In genomic region chr13:45781553-45782326, GRCh38 we compare ENCODE assay signal across 9 cellular contexts.
DNase-seq lines count a peak whose midpoint lies in the region; ATAC-seq and TF ChIP-seq lines count a peak whose summit lies in the region.
"Had no signal": no experiment of that assay in that cellular context is flagged by ENCODE, and none has a peak within 500 bp of the region (broad histone marks: within the 10 kb centered on the region; RNA-seq: fewer than 3 reads in every experiment).

No MANE protein-coding gene starts in this region.

- H3K9me3 Mint-ChIP-seq in activated naive CD8-positive, alpha-beta T cell (ENCODE audit: low read depth) = no peaks in the 10 kb centered on the region
- no peaks in the 10 kb centered on the region for H3K9me3 Mint-ChIP-seq in activated naive CD8-positive, alpha-beta T cell treated with anti-CD3 and anti-CD28 coated beads, Interleukin-2, amount 50 U/mL, for 24 hours
- H3K9me3 Mint-ChIP-seq in type B pancreatic cell = peaks cover 3% of the 10 kb centered on the region
- no peaks in the 10 kb centered on the region for H3K9me3 Mint-ChIP-seq in stimulated activated naive CD8-positive, alpha-beta T cell treated with anti-CD3 and anti-CD28 coated beads, Interleukin-15, amount 100 ng/mL, for 72 hours
- H3K9me3 Mint-ChIP-seq: T-helper 2 cell treated with Interferon-gamma antibody and Interleukin-4, amounts not matched to agents 5 μg/mL and 100 μg/mL, for 36 hours had no signal

- peaks cover 15% of the 10 kb centered on the region for H3K4me1 Mint-ChIP-seq in activated naive CD8-positive, alpha-beta T cell (ENCODE audit: low read depth)
- H3K4me1 Mint-ChIP-seq in activated naive CD8-positive, alpha-beta T cell treated with anti-CD3 and anti-CD28 coated beads, Interleukin-2, amount 50 U/mL, for 24 hours = peaks cover 2% of the 10 kb centered on the region
- peaks cover 25% of the 10 kb centered on the region for H3K4me1 Mint-ChIP-seq in type B pancreatic cell (ENCODE audit: unreplicated experiment)
- peaks cover 7% of the 10 kb centered on the region for H3K4me1 Mint-ChIP-seq in stimulated activated naive CD8-positive, alpha-beta T cell treated with anti-CD3 and anti-CD28 coated beads, Interleukin-15, amount 100 ng/mL, for 72 hours

- no peak overlapping the region for H3K4me3 ChIP-seq in fibroblast of pulmonary artery (replicated peaks; ENCODE audit: low read depth, low read length)

- H3K4me3 Mint-ChIP-seq in activated naive CD8-positive, alpha-beta T cell = peak overlapping the region; percentile 36
- H3K4me3 Mint-ChIP-seq in activated naive CD8-positive, alpha-beta T cell treated with anti-CD3 and anti-CD28 coated beads, Interleukin-2, amount 50 U/mL, for 24 hours = no peak overlapping the region
- H3K4me3 Mint-ChIP-seq in type B pancreatic cell = peak overlapping the region; percentile 31
- no peak overlapping the region for H3K4me3 Mint-ChIP-seq in stimulated activated naive CD8-positive, alpha-beta T cell treated with anti-CD3 and anti-CD28 coated beads, Interleukin-15, amount 100 ng/mL, for 72 hours
- H3K4me3 Mint-ChIP-seq: T-helper 2 cell treated with Interferon-gamma antibody and Interleukin-4, amounts not matched to agents 5 μg/mL and 100 μg/mL, for 36 hours had no signal

- H3K36me3 Mint-ChIP-seq in activated naive CD8-positive, alpha-beta T cell = peaks cover 4% of the 10 kb centered on the region
- H3K36me3 Mint-ChIP-seq in activated naive CD8-positive, alpha-beta T cell treated with anti-CD3 and anti-CD28 coated beads, Interleukin-2, amount 50 U/mL, for 24 hours (ENCODE audit: low read depth) = no peaks in the 10 kb centered on the region
- H3K36me3 Mint-ChIP-seq in type B pancreatic cell = no peaks in the 10 kb centered on the region

- TF ChIP-seq CTCF in fibroblast of pulmonary artery (IDR thresholded peaks at IDR 0.05; ENCODE audit: low read length, missing control alignments) (no peak), type B pancreatic cell (conservative IDR thresholded peaks at IDR 0.05) (no peak)

- no peak for ATAC-seq in activated naive CD8-positive, alpha-beta T cell treated with anti-CD3 and anti-CD28 coated beads, Interleukin-2, amount 50 U/mL, for 24 hours
- no peak for ATAC-seq in stimulated activated naive CD8-positive, alpha-beta T cell treated with anti-CD3 and anti-CD28 coated beads, Interleukin-15, amount 100 ng/mL, for 72 hours
- ATAC-seq in GM21367 (IDR thresholded peaks at IDR 0.05; ENCODE audit: unreplicated experiment) = no peak

- no peak overlapping the region for H3K27ac Mint-ChIP-seq in activated naive CD8-positive, alpha-beta T cell
- H3K27ac Mint-ChIP-seq in activated naive CD8-positive, alpha-beta T cell treated with anti-CD3 and anti-CD28 coated beads, Interleukin-2, amount 50 U/mL, for 24 hours = no peak overlapping the region
- peak overlapping the region; percentile 21 for H3K27ac Mint-ChIP-seq in type B pancreatic cell
- peak overlapping the region in 1 of 2 donors; percentile 61 for H3K27ac Mint-ChIP-seq in stimulated activated naive CD8-positive, alpha-beta T cell treated with anti-CD3 and anti-CD28 coated beads, Interleukin-15, amount 100 ng/mL, for 72 hours
- H3K27ac Mint-ChIP-seq: T-helper 2 cell treated with Interferon-gamma antibody and Interleukin-4, amounts not matched to agents 5 μg/mL and 100 μg/mL, for 36 hours had no signal

- no peak for DNase-seq in activated naive CD8-positive, alpha-beta T cell treated with anti-CD3 and anti-CD28 coated beads, Interleukin-2, amount 50 U/mL, for 24 hours
- peak; percentile 95 for DNase-seq in NCI-H69 (lab: John Stamatoyannopoulos, UW)
- peak; percentile 3 for DNase-seq in fibroblast of pulmonary artery (ENCODE audit: low read depth)
- DNase-seq in type B pancreatic cell (ENCODE audit: extremely low spot score, unreplicated experiment) = no peak
- DNase-seq in activated CD4-positive, alpha-beta T cell treated with anti-CD3 and anti-CD28 coated beads for 48 hours = no peak
- DNase-seq in stimulated activated naive CD8-positive, alpha-beta T cell treated with anti-CD3 and anti-CD28 coated beads, Interleukin-15, amount 100 ng/mL, for 72 hours = no peak

- no peaks in the 10 kb centered on the region for H3K27me3 Mint-ChIP-seq in activated naive CD8-positive, alpha-beta T cell
- H3K27me3 Mint-ChIP-seq in activated naive CD8-positive, alpha-beta T cell treated with anti-CD3 and anti-CD28 coated beads, Interleukin-2, amount 50 U/mL, for 24 hours = no peaks in the 10 kb centered on the region
- peaks cover 8% of the 10 kb centered on the region for H3K27me3 Mint-ChIP-seq in type B pancreatic cell
- no peaks in the 10 kb centered on the region for H3K27me3 Mint-ChIP-seq in stimulated activated naive CD8-positive, alpha-beta T cell treated with anti-CD3 and anti-CD28 coated beads, Interleukin-15, amount 100 ng/mL, for 72 hours

Comparison
In these comparisons a context has a peak if more than half of its experiments do, and no peak if none do; other contexts are left out.
1. H3K4me3 Mint-ChIP-seq: peak in activated naive CD8-positive, alpha-beta T cell (single experiment) and type B pancreatic cell (single experiment); none in activated naive CD8-positive, alpha-beta T cell treated with anti-CD3 and anti-CD28 coated beads, Interleukin-2, amount 50 U/mL, for 24 hours (single experiment) and stimulated activated naive CD8-positive, alpha-beta T cell treated with anti-CD3 and anti-CD28 coated beads, Interleukin-15, amount 100 ng/mL, for 72 hours (0 of 2).
2. DNase-seq: peak in NCI-H69 (single experiment) and fibroblast of pulmonary artery (single experiment); none in activated naive CD8-positive, alpha-beta T cell treated with anti-CD3 and anti-CD28 coated beads, Interleukin-2, amount 50 U/mL, for 24 hours (single experiment), type B pancreatic cell (single experiment), activated CD4-positive, alpha-beta T cell treated with anti-CD3 and anti-CD28 coated beads for 48 hours (single experiment) and stimulated activated naive CD8-positive, alpha-beta T cell treated with anti-CD3 and anti-CD28 coated beads, Interleukin-15, amount 100 ng/mL, for 72 hours (0 of 2).